1 cellular context compared by ENCODE assay signal in the genomic region with DNA sequence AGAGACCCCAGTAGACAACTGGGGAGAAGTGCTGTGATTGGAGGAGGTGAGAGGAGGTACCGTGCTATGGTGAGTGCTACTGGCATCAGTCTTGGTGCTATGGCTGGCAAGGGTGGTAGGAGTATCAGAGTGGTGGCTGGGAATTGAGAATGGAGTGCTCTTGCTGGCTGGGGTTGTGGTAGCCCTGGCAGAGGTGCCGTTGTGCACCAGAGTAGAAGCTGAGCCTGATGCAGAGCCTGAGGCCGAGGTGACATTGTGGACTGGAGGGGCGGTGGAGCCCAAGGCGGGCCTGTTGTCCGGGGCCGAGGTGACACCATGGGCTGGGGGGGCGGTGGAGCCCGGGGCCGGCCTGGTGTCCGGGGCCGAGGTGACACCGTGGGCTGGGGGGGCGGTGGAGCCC.
TF ChIP-seq lines count a peak whose summit lies in the region.

No MANE protein-coding gene starts in this region.

TF ChIP-seq in A549, 52 proteins besides CTCF, POLR2A, EP300 and RAD21:
- TF ChIP-seq MAZ (IDR thresholded peaks at IDR 0.05; ENCODE audit: borderline replicate concordance, low read depth, low read length) (no peak), HMGXB4 (CRISPR knock-in tag; IDR thresholded peaks at IDR 0.05; ENCODE audit: borderline replicate concordance) (no peak), CHD2 (IDR thresholded peaks at IDR 0.05; ENCODE audit: low read length, partially characterized antibody) (no peak), TP53 (CRISPR knock-in tag; IDR thresholded peaks at IDR 0.05) (no peak), NR3C1 (IDR thresholded peaks at IDR 0.05) (no peak), GATA3 (IDR thresholded peaks at IDR 0.05; ENCODE audit: borderline replicate concordance) (no peak), BHLHE40 (IDR thresholded peaks at IDR 0.05; ENCODE audit: low read depth, low read length) (no peak), HDAC2 (IDR thresholded peaks at IDR 0.05) (no peak), ZSCAN20 (CRISPR knock-in tag; IDR thresholded peaks at IDR 0.05) (no peak), RNF2 (IDR thresholded peaks at IDR 0.05; ENCODE audit: borderline replicate concordance, low read depth) (no peak), REST (IDR thresholded peaks at IDR 0.05) (no peak), POLR2AphosphoS2 (conservative IDR thresholded peaks at IDR 0.05; ENCODE audit: low read length) (no peak)
TF ChIP-seq in A549: peak in this region for 0.
